In genomic region chr17:69060835-69061234, GRCh38 we compare ENCODE assay signal across 13 cellular contexts. TPM values are rescaled to one million over a fixed set of nuclear protein-coding genes. Genes with fewer than 3 reads are reported as not detected.
DNase-seq lines count a peak whose midpoint lies in the region; ATAC-seq and TF ChIP-seq lines count a peak whose summit lies in the region.
"Had no signal": no experiment of that assay in that cellular context is flagged by ENCODE, and none has a peak within 500 bp of the region (broad histone marks: within the 10 kb centered on the region; RNA-seq: fewer than 3 reads in every experiment).

TSS of gene ABCA9 (minus strand) at chr17:69060927. CDS start at chr17:69051126, 9,801 bp downstream.

- H3K4me3 ChIP-seq in fibroblast of the aortic adventitia (ENCODE audit: low read depth, low read length) = peak within 1 kb of the TSS; percentile 63
- H3K4me3 ChIP-seq: HAP-1 had no signal

- TF ChIP-seq CTCF in natural killer cell (IDR thresholded peaks at IDR 0.05) (no peak), fibroblast of the aortic adventitia (IDR thresholded peaks at IDR 0.05; ENCODE audit: insufficient read depth, low read length) (no peak), osteocyte (IDR thresholded peaks at IDR 0.05) (no peak)

- no peaks in the 10 kb centered on the region for H3K27me3 Mint-ChIP-seq in natural killer cell (ENCODE audit: low read depth in 2 of 2)
- no peaks in the 10 kb centered on the region for H3K27me3 Mint-ChIP-seq in natural killer cell treated with Interleukin-12 subunit alpha and Interleukin-12 subunit beta and Interleukin-15 and Interleukin-18, amount 100 ng/mL, for 72 hours
- H3K27me3 Mint-ChIP-seq in osteocyte (ENCODE audit: unreplicated experiment) = no peaks in the 10 kb centered on the region

- peaks cover 0 to 3% of the 10 kb centered on the region in 2 donors for H3K9me3 Mint-ChIP-seq in natural killer cell
- peaks cover 4% of the 10 kb centered on the region for H3K9me3 Mint-ChIP-seq in natural killer cell treated with Interleukin-12 subunit alpha and Interleukin-12 subunit beta and Interleukin-15 and Interleukin-18, amount 100 ng/mL, for 72 hours
- peaks cover 16% of the 10 kb centered on the region for H3K9me3 Mint-ChIP-seq in osteocyte (ENCODE audit: unreplicated experiment)

- DNase-seq in natural killer cell (no peak), fibroblast of the aortic adventitia (ENCODE audit: low read depth) (peak; percentile 99), osteocyte (ENCODE audit: extremely low spot score, unreplicated experiment) (no peak), NCI-H2107 treated with DMSO at 0.1 percent for 48 hours (lab: John Stamatoyannopoulos, UW; ENCODE audit: unreplicated experiment) (no peak), 8988T (no peak)
- no peak for DNase-seq in natural killer cell treated with Interleukin-12 subunit alpha and Interleukin-12 subunit beta and Interleukin-15 and Interleukin-18, amount 100 ng/mL, for 72 hours (ENCODE audit: low spot score)
- DNase-seq in effector CD4-positive, alpha-beta T cell = no peak
- DNase-seq: activated T-cell treated with anti-CD3 and anti-CD28 coated beads, Interleukin-2, amount 50 U/mL, for 1 hour; naive thymus-derived CD4-positive, alpha-beta T cell; NCI-H226 had no signal

- no peak for ATAC-seq in natural killer cell
- no peak for ATAC-seq in natural killer cell treated with Interleukin-12 subunit alpha and Interleukin-12 subunit beta and Interleukin-15 and Interleukin-18, amount 100 ng/mL, for 72 hours
- ATAC-seq in GM19463 (IDR thresholded peaks at IDR 0.05; ENCODE audit: unreplicated experiment) = no peak
- ATAC-seq: naive thymus-derived CD4-positive, alpha-beta T cell had no signal

- intact Hi-C loops in natural killer cell (cut with micrococcal nuclease) = no loop called here

- H3K4me3 Mint-ChIP-seq in natural killer cell (no peak within 1 kb of the TSS), osteocyte (ENCODE audit: unreplicated experiment) (no peak within 1 kb of the TSS)
- no peak within 1 kb of the TSS for H3K4me3 Mint-ChIP-seq in natural killer cell treated with Interleukin-12 subunit alpha and Interleukin-12 subunit beta and Interleukin-15 and Interleukin-18, amount 100 ng/mL, for 72 hours
- H3K4me3 Mint-ChIP-seq: naive thymus-derived CD4-positive, alpha-beta T cell; T-helper 2 cell treated with Interferon-gamma antibody and Interleukin-4, amounts not matched to agents 5 μg/mL and 100 μg/mL, for 36 hours had no signal

- peaks cover 33 to 46% of the 10 kb centered on the region in 2 donors for H3K4me1 Mint-ChIP-seq in natural killer cell
- H3K4me1 Mint-ChIP-seq in natural killer cell treated with Interleukin-12 subunit alpha and Interleukin-12 subunit beta and Interleukin-15 and Interleukin-18, amount 100 ng/mL, for 72 hours (ENCODE audit: low read depth in 2 of 2) = peaks cover 20 to 31% of the 10 kb centered on the region in 2 donors
- peaks cover 36% of the 10 kb centered on the region for H3K4me1 Mint-ChIP-seq in osteocyte (ENCODE audit: unreplicated experiment)

- H3K27ac Mint-ChIP-seq in natural killer cell (peak within 1 kb of the TSS; percentile 43 to 89), osteocyte (ENCODE audit: unreplicated experiment) (peak within 1 kb of the TSS; percentile 83)
- no peak within 1 kb of the TSS for H3K27ac Mint-ChIP-seq in natural killer cell treated with Interleukin-12 subunit alpha and Interleukin-12 subunit beta and Interleukin-15 and Interleukin-18, amount 100 ng/mL, for 72 hours
- H3K27ac Mint-ChIP-seq: naive thymus-derived CD4-positive, alpha-beta T cell; T-helper 2 cell treated with Interferon-gamma antibody and Interleukin-4, amounts not matched to agents 5 μg/mL and 100 μg/mL, for 36 hours had no signal

- H3K36me3 Mint-ChIP-seq in natural killer cell (no peaks in the 10 kb centered on the region), osteocyte (ENCODE audit: unreplicated experiment) (peaks cover 6% of the 10 kb centered on the region)
- no peaks in the 10 kb centered on the region for H3K36me3 Mint-ChIP-seq in natural killer cell treated with Interleukin-12 subunit alpha and Interleukin-12 subunit beta and Interleukin-15 and Interleukin-18, amount 100 ng/mL, for 72 hours

RNA-seq across cellular contexts. Expression of gene ABCA9, which starts in this region (rescaled TPM):
- 1 to 10 TPM in 1 of 3 donors, under 1 TPM in 2; 0.05 to 1.2 (median 0.63) TPM for total RNA-seq in natural killer cell
- under 1 TPM in 1 of 2 donors, not detected in 1; 0.12 TPM for total RNA-seq in natural killer cell treated with Interleukin-12 subunit alpha and Interleukin-12 subunit beta and Interleukin-15 and Interleukin-18, amount 100 ng/mL, for 72 hours
- total RNA-seq in fibroblast of the aortic adventitia (ENCODE audit: low replicate concordance) = 122 and 235 TPM in 2 replicates
- 1.1 and 1.8 TPM in 2 replicates for total RNA-seq in osteocyte

Comparison
In these comparisons a context has a peak if more than half of its experiments do, and no peak if none do; other contexts are left out.
1. RNA of gene ABCA9 (total RNA-seq): 122 to 235 TPM in fibroblast of the aortic adventitia; 1.1 to 1.8 TPM in osteocyte, 0.05 to 1.2 TPM in natural killer cell and 0.12 TPM in natural killer cell treated with Interleukin-12 subunit alpha and Interleukin-12 subunit beta and Interleukin-15 and Interleukin-18, amount 100 ng/mL, for 72 hours; every median in the first group is over 10 times any median in the second.
2. H3K27ac Mint-ChIP-seq: peak in natural killer cell (2 of 2) and osteocyte (single experiment); none in natural killer cell treated with Interleukin-12 subunit alpha and Interleukin-12 subunit beta and Interleukin-15 and Interleukin-18, amount 100 ng/mL, for 72 hours (0 of 2).